Comparison of ENCODE assay signal across 20 cellular contexts in genomic region chr5:158731014-158731413, GRCh38.
"Had no signal": no experiment of that assay in that cellular context is flagged by ENCODE, and none has a peak within 500 bp of the region (broad histone marks: within the 10 kb centered on the region; RNA-seq: fewer than 3 reads in every experiment).

No MANE protein-coding gene starts in this region.

- H3K4me3 ChIP-seq: SJSA1, SK-N-MC had no signal

- H3K36me3 ChIP-seq: SJSA1 had no signal

- H3K27ac ChIP-seq: HL-60, KMS-11, SJSA1, SK-N-MC had no signal

- H3K27me3 ChIP-seq: SJSA1 had no signal

- H3K9me3 ChIP-seq: SJSA1 had no signal

- DNase-seq: IMR-90, Kasumi-1, MM.1S, NCI-H1105, NCI-H1417, NCI-H1436 treated with DMSO at 0.1 percent for 48 hours, NCI-H1694, NCI-H187 treated with DMSO at 0.1 percent for 48 hours, NCI-H2029 treated with DMSO at 0.1 percent for 48 hours, NCI-H2227 treated with DMSO at 0.1 percent for 48 hours, NCI-H524, NCI-H69, NCI-H774, Right ventricle myocardium superior, RPMI8226, SIG-M5 had no signal
